ENCODE assay signal across 8 cellular contexts in genomic region chr20:41003143-41003932, GRCh38. TPM values are rescaled to one million over a fixed set of nuclear protein-coding genes. Genes with fewer than 3 reads are reported as not detected.
A peak's percentile ranks its signal among the peaks of the same experiment; 100 is the strongest.
DNase-seq lines count a peak whose midpoint lies in the region; ATAC-seq and TF ChIP-seq lines count a peak whose summit lies in the region.

No MANE protein-coding gene starts in this region.

- ATAC-seq in HG03442 (IDR thresholded peaks at IDR 0.05; ENCODE audit: unreplicated experiment) (peak; percentile 58), Right ventricle myocardium superior (ENCODE audit: poor library complexity) (peak; percentile 69), HG02642 (IDR thresholded peaks at IDR 0.05; ENCODE audit: poor library complexity, unreplicated experiment) (no peak), HG03571 (IDR thresholded peaks at IDR 0.05; ENCODE audit: unreplicated experiment) (no peak)

- intact Hi-C loops in activated T-helper 2 cell treated with anti-CD3 and anti-CD28 coated beads, Interferon-gamma antibody, Interleukin-2, Interleukin-4, amounts not matched to agents 10 μg/mL and 5 μg/mL and 100 μg/mL, durations not matched to agents 14 hours and 24 hours and 36 hours (cut with micrococcal nuclease), result loop anchor here (1.0 to 5.0 kb wide), 6 partner anchors 25 to 154 kb away; partner anchors contain the start of genes PLCG1 and TOP1
- intact Hi-C loops in Right ventricle myocardium superior (cut with DNase I), result no loop called here

- H3K27me3 Mint-ChIP-seq in activated T-helper 2 cell treated with anti-CD3 and anti-CD28 coated beads, Interferon-gamma antibody, Interleukin-2, Interleukin-4, amounts not matched to agents 10 μg/mL and 5 μg/mL and 100 μg/mL, durations not matched to agents 14 hours and 24 hours and 36 hours (ENCODE audit: low read depth), result no peaks in the 10 kb centered on the region

- DNase-seq in AG09319 (ENCODE audit: extremely low read depth, low read depth) (peak; percentile 92), SIG-M5 (lab: John Stamatoyannopoulos, UW) (peak; percentile 72), Right ventricle myocardium superior (peak; percentile 60), skeletal muscle cell (ENCODE audit: low read depth) (peak; percentile 97)
- DNase-seq in activated T-helper 2 cell treated with anti-CD3 and anti-CD28 coated beads, Interferon-gamma antibody, Interleukin-2, Interleukin-4, amounts not matched to agents 10 μg/mL and 5 μg/mL and 100 μg/mL, durations not matched to agents 14 hours and 24 hours and 36 hours (ENCODE audit: low spot score), result peak; percentile 66

- H3K9me3 Mint-ChIP-seq in activated T-helper 2 cell treated with anti-CD3 and anti-CD28 coated beads, Interferon-gamma antibody, Interleukin-2, Interleukin-4, amounts not matched to agents 10 μg/mL and 5 μg/mL and 100 μg/mL, durations not matched to agents 14 hours and 24 hours and 36 hours, result peaks cover 7% of the 10 kb centered on the region

- H3K4me1 Mint-ChIP-seq in activated T-helper 2 cell treated with anti-CD3 and anti-CD28 coated beads, Interferon-gamma antibody, Interleukin-2, Interleukin-4, amounts not matched to agents 10 μg/mL and 5 μg/mL and 100 μg/mL, durations not matched to agents 14 hours and 24 hours and 36 hours (ENCODE audit: low read depth), result peaks cover 43% of the 10 kb centered on the region

- peaks cover 11% of the 10 kb centered on the region for H3K36me3 Mint-ChIP-seq in activated T-helper 2 cell treated with anti-CD3 and anti-CD28 coated beads, Interferon-gamma antibody, Interleukin-2, Interleukin-4, amounts not matched to agents 10 μg/mL and 5 μg/mL and 100 μg/mL, durations not matched to agents 14 hours and 24 hours and 36 hours (ENCODE audit: low read depth)

- H3K4me3 ChIP-seq in skeletal muscle cell (ENCODE audit: low read depth, low read length), result peak overlapping the region; percentile 27

- H3K4me3 Mint-ChIP-seq in activated T-helper 2 cell treated with anti-CD3 and anti-CD28 coated beads, Interferon-gamma antibody, Interleukin-2, Interleukin-4, amounts not matched to agents 10 μg/mL and 5 μg/mL and 100 μg/mL, durations not matched to agents 14 hours and 24 hours and 36 hours (ENCODE audit: low read depth), result peak overlapping the region; percentile 51

- H3K27ac Mint-ChIP-seq in activated T-helper 2 cell treated with anti-CD3 and anti-CD28 coated beads, Interferon-gamma antibody, Interleukin-2, Interleukin-4, amounts not matched to agents 10 μg/mL and 5 μg/mL and 100 μg/mL, durations not matched to agents 14 hours and 24 hours and 36 hours, result peak overlapping the region; percentile 94

- no peak for TF ChIP-seq CTCF in AG09319 (IDR thresholded peaks at IDR 0.05; ENCODE audit: low read depth, low read length)

RNA-seq across cellular contexts. Expression of gene TOP1, which starts 25.3 kb away (rescaled TPM):
- 116 and 118 TPM in 2 replicates for total RNA-seq in activated T-helper 2 cell treated with anti-CD3 and anti-CD28 coated beads, Interferon-gamma antibody, Interleukin-2, Interleukin-4, amounts not matched to agents 10 μg/mL and 5 μg/mL and 100 μg/mL, durations not matched to agents 14 hours and 24 hours and 36 hours
- total RNA-seq in Right ventricle myocardium superior, result 20.6 TPM

Comparison
In these comparisons a context has a peak if more than half of its experiments do, and no peak if none do; other contexts are left out.
1. ATAC-seq: peak in HG03442 (single experiment) and Right ventricle myocardium superior (single experiment); none in HG02642 (single experiment) and HG03571 (single experiment).
2. Peak in every context shown above with its lines, with median percentiles within 50 percentile points of each other: DNase-seq.